In the genomic region with DNA sequence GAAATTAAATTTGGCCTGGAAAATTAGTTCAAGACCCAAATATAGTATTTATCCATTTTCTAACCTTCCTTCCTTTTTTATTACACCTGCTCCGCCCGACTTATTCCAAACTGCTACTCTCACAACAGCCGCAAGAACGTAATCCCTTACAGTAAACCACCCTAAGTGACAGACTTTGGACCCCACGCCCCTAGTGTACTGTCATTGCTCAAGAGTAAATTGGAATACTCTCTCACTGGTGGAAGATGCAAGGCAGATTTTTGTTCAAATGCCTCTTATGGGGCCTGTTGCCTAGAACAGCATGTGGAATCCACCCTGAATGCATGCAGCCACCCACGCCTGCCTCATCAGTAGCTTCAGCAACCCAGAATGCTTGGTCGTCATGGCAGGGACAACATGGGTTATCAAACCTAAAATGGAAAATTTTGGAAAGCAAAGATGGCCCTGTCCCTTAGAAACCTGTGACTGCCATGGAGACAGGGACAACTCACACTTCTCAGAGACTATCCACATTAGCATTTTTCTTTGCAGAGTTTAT, we compare ENCODE assay signal across 16 cellular contexts.
"Had no signal": no experiment of that assay in that cellular context is flagged by ENCODE, and none has a peak within 500 bp of the region (broad histone marks: within the 10 kb centered on the region; RNA-seq: fewer than 3 reads in every experiment).

No MANE protein-coding gene starts in this region.

- H3K27ac Mint-ChIP-seq: activated naive CD4-positive, alpha-beta T cell treated with anti-CD3 and anti-CD28 coated beads for 36 hours; activated T-helper 2 cell treated with anti-CD3 and anti-CD28 coated beads, Interferon-gamma antibody, Interleukin-2, Interleukin-4, amounts not matched to agents 10 μg/mL and 5 μg/mL and 100 μg/mL, durations not matched to agents 14 hours and 24 hours and 36 hours; nephron progenitor cell; T-helper 2 cell treated with Interferon-gamma antibody and Interleukin-4, amounts not matched to agents 5 μg/mL and 100 μg/mL, for 36 hours had no signal

- ATAC-seq: activated CD4-positive, CD25-positive, alpha-beta regulatory T cell treated with anti-CD3 and anti-CD28 coated beads, Interleukin-2, amount 50 U/mL, for 24 hours; gastroesophageal sphincter; lower lobe of right lung; psoas muscle had no signal

- H3K27me3 ChIP-seq: ascending aorta, gastroesophageal sphincter, sigmoid colon had no signal

- H3K4me3 ChIP-seq: ascending aorta, gastroesophageal sphincter, lower lobe of right lung, psoas muscle, sigmoid colon, thoracic aorta had no signal

- H3K36me3 ChIP-seq: sigmoid colon, thoracic aorta had no signal

- H3K9me3 ChIP-seq: ascending aorta, lower lobe of right lung, psoas muscle, sigmoid colon, thoracic aorta had no signal

- H3K4me3 Mint-ChIP-seq: activated naive CD4-positive, alpha-beta T cell treated with anti-CD3 and anti-CD28 coated beads for 36 hours; nephron progenitor cell; T-helper 2 cell treated with Interferon-gamma antibody and Interleukin-4, amounts not matched to agents 5 μg/mL and 100 μg/mL, for 36 hours had no signal

- H3K27ac ChIP-seq: ascending aorta, gastroesophageal sphincter, lower lobe of right lung, psoas muscle, sigmoid colon, thoracic aorta had no signal

- DNase-seq: activated CD4-positive, alpha-beta T cell treated with anti-CD3 and anti-CD28 coated beads, Interleukin-2, amount 50 U/mL, for 1 hour; activated naive CD4-positive, alpha-beta T cell treated with anti-CD3 and anti-CD28 coated beads for 36 hours; activated T-cell treated with anti-CD3 and anti-CD28 coated beads for 4 hours; hypothalamus; lower lobe of right lung; nephron progenitor cell; psoas muscle; sigmoid colon; stimulated activated CD4-positive, alpha-beta T cell treated with anti-CD3 and anti-CD28 coated beads, Interleukin-1b, Interleukin-23, amount 100 ng/mL, for 48 hours; SW 1271 had no signal

- H3K4me1 ChIP-seq: ascending aorta, gastroesophageal sphincter, lower lobe of right lung, psoas muscle, sigmoid colon had no signal

- H3K9me3 Mint-ChIP-seq: activated naive CD4-positive, alpha-beta T cell treated with anti-CD3 and anti-CD28 coated beads for 36 hours; activated T-helper 2 cell treated with anti-CD3 and anti-CD28 coated beads, Interferon-gamma antibody, Interleukin-2, Interleukin-4, amounts not matched to agents 10 μg/mL and 5 μg/mL and 100 μg/mL, durations not matched to agents 14 hours and 24 hours and 36 hours; T-helper 2 cell treated with Interferon-gamma antibody and Interleukin-4, amounts not matched to agents 5 μg/mL and 100 μg/mL, for 36 hours had no signal
